ENCODE assay signal across 11 cellular contexts in genomic region chr15:27126449-27126848, GRCh38.
"Had no signal": no experiment of that assay in that cellular context is flagged by ENCODE, and none has a peak within 500 bp of the region (broad histone marks: within the 10 kb centered on the region; RNA-seq: fewer than 3 reads in every experiment).

No MANE protein-coding gene starts in this region.

- H3K9ac ChIP-seq: GM23248 had no signal

- H3K27ac Mint-ChIP-seq: GM23338, H9, HFFc6 had no signal

- H3K36me3 ChIP-seq: HAP-1 had no signal

- ATAC-seq: GM23338, HCT116 had no signal

- H3K4me1 Mint-ChIP-seq: GM23338, H9 had no signal

- H3K4me3 ChIP-seq: GM23248, GM23338, HAP-1 had no signal

- H3K4me1 ChIP-seq: HAP-1 had no signal

- FAIRE-seq: H1, H54 had no signal

- H3K27ac ChIP-seq: GM23248 had no signal

- H2AFZ ChIP-seq: GM23248, GM23338 had no signal

- H3K4me3 Mint-ChIP-seq: GM23338, H9, HFFc6 had no signal

- H3K9me3 Mint-ChIP-seq: GM23338 had no signal

- DNase-seq: GM23248, GOT3, H7, H9, HCEC 1CT, HFFc6 had no signal

- H3K4me2 ChIP-seq: GM23338 had no signal
